In genomic region chr3:39133822-39134221, GRCh38 we compare ENCODE assay signal across 23 cellular contexts. TPM values are rescaled to one million over a fixed set of nuclear protein-coding genes. Genes with fewer than 3 reads are reported as not detected.
"Had no signal": no experiment of that assay in that cellular context is flagged by ENCODE, and none has a peak within 500 bp of the region (broad histone marks: within the 10 kb centered on the region; RNA-seq: fewer than 3 reads in every experiment).

No MANE protein-coding gene starts in this region.

- H3K4me1 ChIP-seq: foreskin keratinocyte had no signal

- DNase-seq: activated CD4-positive, alpha-beta memory T cell treated with anti-CD3 and anti-CD28 coated beads, Interleukin-2, amount 10 ng/mL, durations not matched to agents 7 days and 5 days; activated CD4-positive, alpha-beta T cell treated with anti-CD3 and anti-CD28 coated beads for 48 hours; activated CD4-positive, CD25-positive, alpha-beta regulatory T cell; activated effector memory CD4-positive, alpha-beta T cell treated with Interleukin-2 at 50 U/mL for 16 hours; activated T-cell treated with anti-CD3 and anti-CD28 coated beads, Interleukin-2, amount 50 U/mL, for 4 hours; caudate nucleus; endodermal cell; foreskin keratinocyte; mucosa of descending colon; naive B cell; SK-N-SH; stimulated activated CD4-positive, alpha-beta T cell treated with anti-CD3 and anti-CD28 coated beads, Interleukin-15, amount 100 ng/mL, for 24 hours; stimulated activated CD4-positive, alpha-beta T cell treated with anti-CD3 and anti-CD28 coated beads, Interleukin-4, amount 100 ng/mL, for 1 hour; T-helper 9 cell; thyroid gland had no signal

- ATAC-seq: activated T-cell treated with anti-CD3 and anti-CD28 coated beads, Interleukin-2, amount 50 U/mL, for 4 hours; foreskin keratinocyte; left lobe of liver; mucosa of descending colon had no signal

- H3K9me3 ChIP-seq: mucosa of descending colon, SK-N-SH, thyroid gland had no signal

- H3K4me3 ChIP-seq: mucosa of descending colon, skin epidermis, thyroid gland had no signal

- H3K36me3 ChIP-seq: thyroid gland had no signal

- H3K27me3 ChIP-seq: foreskin keratinocyte, thyroid gland had no signal

- H3K27ac Mint-ChIP-seq: activated CD4-positive, alpha-beta memory T cell treated with anti-CD3 and anti-CD28 coated beads, Interleukin-2, amount 10 ng/mL, durations not matched to agents 7 days and 5 days; activated naive CD4-positive, alpha-beta T cell treated with anti-CD3 and anti-CD28 coated beads, Interleukin-2, amount 50 U/mL, for 24 hours; endodermal cell; memory B cell; progenitor cell of endocrine pancreas had no signal

- H3K27me3 Mint-ChIP-seq: activated CD4-positive, alpha-beta memory T cell treated with anti-CD3 and anti-CD28 coated beads, Interleukin-2, amount 10 ng/mL, durations not matched to agents 7 days and 5 days; activated naive CD4-positive, alpha-beta T cell treated with anti-CD3 and anti-CD28 coated beads, Interleukin-2, amount 50 U/mL, for 24 hours; memory B cell; naive B cell had no signal

- H3K4me3 Mint-ChIP-seq: activated CD4-positive, alpha-beta memory T cell treated with anti-CD3 and anti-CD28 coated beads, Interleukin-2, amount 10 ng/mL, durations not matched to agents 7 days and 5 days; activated naive CD4-positive, alpha-beta T cell treated with anti-CD3 and anti-CD28 coated beads, Interleukin-2, amount 50 U/mL, for 24 hours; activated T-cell treated with anti-CD3 and anti-CD28 coated beads, Interleukin-2, amount 50 U/mL, for 4 hours; endodermal cell; memory B cell; naive B cell; neural crest cell had no signal

- H3K4me1 Mint-ChIP-seq: activated naive CD4-positive, alpha-beta T cell treated with anti-CD3 and anti-CD28 coated beads, Interleukin-2, amount 50 U/mL, for 24 hours had no signal

- H3K9me3 Mint-ChIP-seq: activated CD4-positive, alpha-beta memory T cell treated with anti-CD3 and anti-CD28 coated beads, Interleukin-2, amount 10 ng/mL, durations not matched to agents 7 days and 5 days; activated naive CD4-positive, alpha-beta T cell treated with anti-CD3 and anti-CD28 coated beads, Interleukin-2, amount 50 U/mL, for 24 hours; activated T-cell treated with anti-CD3 and anti-CD28 coated beads, Interleukin-2, amount 50 U/mL, for 4 hours; endodermal cell; memory B cell; naive B cell; neural crest cell had no signal

- H3K27ac ChIP-seq: foreskin keratinocyte, skin epidermis, thyroid gland had no signal

RNA-seq across cellular contexts. Expression of gene XIRP1, which starts 58.6 kb away (rescaled TPM):
- total RNA-seq: endodermal cell, fibroblast of lung, foreskin keratinocyte, left lobe of liver, neural crest cell, progenitor cell of endocrine pancreas, thyroid gland had no signal
- polyA plus RNA-seq: foreskin keratinocyte, keratinocyte, SK-N-SH had no signal
